Comparison of ENCODE assay signal across 15 cellular contexts in the genomic region with DNA sequence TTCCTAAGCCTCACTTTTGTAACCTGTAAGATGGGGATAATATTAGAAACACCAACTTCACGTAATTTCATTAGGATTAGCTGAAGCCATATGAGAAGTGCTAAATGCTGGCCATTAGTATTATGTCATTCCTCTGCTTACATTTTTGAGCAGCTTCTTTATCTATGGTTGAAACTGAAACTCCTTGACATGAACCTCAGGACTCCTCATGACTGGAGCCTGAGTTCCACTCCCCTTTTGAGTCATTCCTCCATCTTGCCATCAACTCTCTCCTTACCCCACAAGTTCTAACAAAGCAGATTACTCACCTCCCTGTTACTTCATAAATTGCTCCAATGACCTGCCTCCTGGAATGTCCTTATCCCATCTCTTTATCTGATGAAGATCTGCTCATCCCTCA.
DNase-seq lines count a peak whose midpoint lies in the region; ATAC-seq and TF ChIP-seq lines count a peak whose summit lies in the region.
"Had no signal": no experiment of that assay in that cellular context is flagged by ENCODE, and none has a peak within 500 bp of the region (broad histone marks: within the 10 kb centered on the region; RNA-seq: fewer than 3 reads in every experiment).

No MANE protein-coding gene starts in this region.

- no peak for TF ChIP-seq CTCF in fibroblast of the aortic adventitia (IDR thresholded peaks at IDR 0.05; ENCODE audit: insufficient read depth, low read length)

- DNase-seq in fibroblast of the aortic adventitia (ENCODE audit: low read depth), result peak; percentile 35
- no peak for DNase-seq in cerebellum (ENCODE audit: low spot score)
- no peak for DNase-seq in activated CD4-positive, alpha-beta T cell treated with anti-CD3 and anti-CD28 coated beads, Interleukin-2, amount 50 U/mL, for 48 hours
- DNase-seq in activated CD8-positive, alpha-beta memory T cell treated with anti-CD3 and anti-CD28 coated beads, Interleukin-2, amount 50 U/mL, for 48 hours, result no peak
- DNase-seq: activated CD4-positive, alpha-beta T cell treated with anti-CD3 and anti-CD28 coated beads for 48 hours; CD4-positive, alpha-beta memory T cell; left colon; NCI-H187; RPMI8226; upper lobe of left lung had no signal

- ATAC-seq in GM18519 (IDR thresholded peaks at IDR 0.05; ENCODE audit: low FRiP score, unreplicated experiment), result peak; percentile 91
- peak; percentile 79 for ATAC-seq in GM21723 (IDR thresholded peaks at IDR 0.05; ENCODE audit: unreplicated experiment)
- ATAC-seq in HG03442 (IDR thresholded peaks at IDR 0.05; ENCODE audit: unreplicated experiment), result peak; percentile 78
- ATAC-seq in GM18867 (IDR thresholded peaks at IDR 0.05; ENCODE audit: unreplicated experiment), result no peak
- ATAC-seq: left colon had no signal

- H3K4me3 ChIP-seq in fibroblast of the aortic adventitia (ENCODE audit: low read depth, low read length), result no peak overlapping the region
- H3K4me3 ChIP-seq: ascending aorta, upper lobe of left lung had no signal
